20 cellular contexts compared by ENCODE assay signal in the genomic region with DNA sequence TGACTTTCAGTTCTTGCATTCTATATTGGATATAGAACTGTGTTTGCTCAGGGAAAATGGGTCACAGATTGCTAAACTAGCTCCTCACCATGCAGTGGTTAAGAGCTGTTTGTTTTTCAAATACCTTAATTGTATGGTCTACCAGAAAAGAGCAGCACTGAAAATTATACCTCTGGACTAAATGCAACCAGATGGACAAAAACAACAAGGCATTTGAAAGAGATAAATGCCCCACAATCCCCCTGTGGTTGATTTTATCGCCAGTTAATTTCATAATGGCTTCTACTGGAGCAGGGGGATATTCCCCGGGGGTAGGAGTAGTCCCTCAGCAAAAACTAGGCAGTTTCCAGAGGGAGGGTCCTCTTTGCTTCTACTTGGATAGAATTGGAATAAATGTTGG.
DNase-seq lines count a peak whose midpoint lies in the region; FAIRE-seq and TF ChIP-seq lines count a peak whose summit lies in the region.
"Had no signal": no experiment of that assay in that cellular context is flagged by ENCODE, and none has a peak within 500 bp of the region (broad histone marks: within the 10 kb centered on the region; RNA-seq: fewer than 3 reads in every experiment).

No MANE protein-coding gene starts in this region.

- peaks cover 18% of the 10 kb centered on the region for H3K4me1 ChIP-seq in BE2C
- H3K4me1 ChIP-seq: sigmoid colon, thyroid gland had no signal

- FAIRE-seq in D721Med (lab: Jason Lieb, UNC) = no peak
- FAIRE-seq: HTR-8/SVneo had no signal

- no peaks in the 10 kb centered on the region for H3K36me3 ChIP-seq in BE2C
- H3K36me3 ChIP-seq: brain microvascular endothelial cell, heart left ventricle, sigmoid colon, thyroid gland had no signal

- TF ChIP-seq CTCF in BE2C (IDR thresholded peaks at IDR 0.05; ENCODE audit: low read depth, low read length) (no peak), D721Med (IDR thresholded peaks at IDR 0.05; ENCODE audit: insufficient read depth, missing control alignments) (no peak)

- no peak overlapping the region for H3K4me3 ChIP-seq in BE2C (ENCODE audit: low read depth, low read length)
- H3K4me3 ChIP-seq: heart left ventricle, sigmoid colon, thyroid gland had no signal

- peak; percentile 79 for DNase-seq in BE2C
- DNase-seq in NCI-H1092 (lab: John Stamatoyannopoulos, UW) = peak; percentile 20
- peak; percentile 94 for DNase-seq in NCI-H748 (lab: John Stamatoyannopoulos, UW; ENCODE audit: unreplicated experiment)
- peak; percentile 45 for DNase-seq in brain pericyte (ENCODE audit: low read depth, low spot score)
- no peak for DNase-seq in Ammon's horn (ENCODE audit: low spot score)
- no peak for DNase-seq in T-helper 1 cell
- DNase-seq in D721Med (ENCODE audit: insufficient read length, low spot score) = no peak
- no peak for DNase-seq in NCI-H82 treated with DMSO at 0.1 percent for 48 hours (lab: John Stamatoyannopoulos, UW; ENCODE audit: unreplicated experiment)
- DNase-seq: ACHN; activated CD4-positive, alpha-beta T cell treated with anti-CD3 and anti-CD28 coated beads for 36 hours; brain microvascular endothelial cell; cortex of kidney; H7; heart left ventricle; NCI-H446 treated with DMSO at 0.1 percent for 48 hours; posterior cingulate gyrus; sigmoid colon; stimulated activated naive CD8-positive, alpha-beta T cell treated with anti-CD3 and anti-CD28 coated beads, Interleukin-15, Interleukin-2, amounts not matched to agents 100 U/mL and 50 U/mL, for 24 hours; thyroid gland had no signal

- no peaks in the 10 kb centered on the region; the same call in 1 of the 2 replicates for H3K9me3 ChIP-seq in BE2C
- H3K9me3 ChIP-seq: heart left ventricle, sigmoid colon, thyroid gland had no signal

- H3K27me3 ChIP-seq in BE2C = no peaks in the 10 kb centered on the region
- H3K27me3 ChIP-seq: brain microvascular endothelial cell, sigmoid colon, thyroid gland had no signal

Comparison
In these comparisons a context has a peak if more than half of its experiments do, and no peak if none do; other contexts are left out.
1. DNase-seq: peak in BE2C (single experiment), NCI-H1092 (single experiment), NCI-H748 (single experiment) and brain pericyte (single experiment); none in Ammon's horn (single experiment), T-helper 1 cell (0 of 5), D721Med (single experiment) and NCI-H82 treated with DMSO at 0.1 percent for 48 hours (single experiment).